39 cellular contexts compared by ENCODE assay signal in genomic region chr15:84876269-84876668, GRCh38. TPM values are rescaled to one million over a fixed set of nuclear protein-coding genes. Genes with fewer than 3 reads are reported as not detected.
"Had no signal": no experiment of that assay in that cellular context is flagged by ENCODE, and none has a peak within 500 bp of the region (broad histone marks: within the 10 kb centered on the region; RNA-seq: fewer than 3 reads in every experiment).

No MANE protein-coding gene starts in this region.

- H3K36me3 ChIP-seq: MG63 had no signal

- H3K4me3 ChIP-seq: MG63 had no signal

- H3K9me3 ChIP-seq: MG63 had no signal

- H3K27me3 ChIP-seq: MG63 had no signal

- DNase-seq: Karpas-422, Kasumi-1, MG63, MM.1S, MV-4-11, NCI-H1048, NCI-H1092, NCI-H1092 treated with DMSO at 0.1 percent for 48 hours, NCI-H1105, NCI-H1105 treated with DMSO at 0.1 percent for 48 hours, NCI-H1417, NCI-H1417 treated with DMSO at 0.1 percent for 48 hours, NCI-H1436, NCI-H1436 treated with DMSO at 0.1 percent for 48 hours, NCI-H146, NCI-H1694, NCI-H1694 treated with DMSO at 0.1 percent for 48 hours, NCI-H187, NCI-H187 treated with DMSO at 0.1 percent for 48 hours, NCI-H1930, NCI-H2029, NCI-H2029 treated with DMSO at 0.1 percent for 48 hours, NCI-H2081, NCI-H2081 treated with DMSO at 0.1 percent for 48 hours, NCI-H2107, NCI-H2171, NCI-H2171 treated with DMSO at 0.1 percent for 48 hours, NCI-H2227 treated with DMSO at 0.1 percent for 48 hours, NCI-H226, NCI-H345, NCI-H446, NCI-H446 treated with DMSO at 0.1 percent for 48 hours, NCI-H510A, NCI-H510A treated with DMSO at 0.1 percent for 48 hours, NCI-H524 had no signal

RNA-seq across cellular contexts. Expression of gene SLC28A1, which starts 8.2 kb away (rescaled TPM):
- total RNA-seq: LHCN-M2, M059J, MCF 10A, NCI-H460 had no signal
